In genomic region chr5:57764479-57765089, GRCh38 we compare ENCODE assay signal across 18 cellular contexts.
A peak's percentile ranks its signal among the peaks of the same experiment; 100 is the strongest.
DNase-seq lines count a peak whose midpoint lies in the region; ATAC-seq, FAIRE-seq and TF ChIP-seq lines count a peak whose summit lies in the region.
"Had no signal": no experiment of that assay in that cellular context is flagged by ENCODE, and none has a peak within 500 bp of the region (broad histone marks: within the 10 kb centered on the region; RNA-seq: fewer than 3 reads in every experiment).

No MANE protein-coding gene starts in this region.

- H3K27ac Mint-ChIP-seq in activated CD4-positive, alpha-beta T cell treated with anti-CD3 and anti-CD28 coated beads, Interleukin-2, amount 10 ng/mL, durations not matched to agents 24 days and 14 days = no peak overlapping the region
- H3K27ac Mint-ChIP-seq: CD8-positive, alpha-beta memory T cell had no signal

- no peak overlapping the region for H2AFZ ChIP-seq in K562 (ENCODE audit: low read depth, low read length)

- H3K36me3 ChIP-seq in K562 (ENCODE audit: control insufficient read depth, insufficient read depth, low read length) = no peaks in the 10 kb centered on the region
- H3K36me3 ChIP-seq: BE2C, HAP-1 had no signal

- no peak overlapping the region for H3K9ac ChIP-seq in K562 (ENCODE audit: insufficient read depth in 1 of 2, low read depth in 2 of 2, low read length in 2 of 2)

- ATAC-seq in K562 = no peak
- no peak for ATAC-seq in GM18858 (IDR thresholded peaks at IDR 0.05; ENCODE audit: unreplicated experiment)
- ATAC-seq: GM12878 had no signal

- no peaks in the 10 kb centered on the region; a peak in 1 of 5 replicates for H3K4me1 ChIP-seq in K562 (replicated peaks in 1 of 2; ENCODE audit: control insufficient read depth in 2 of 2, insufficient read depth in 2 of 2, low read length in 2 of 2)
- H3K4me1 ChIP-seq: BE2C, HAP-1 had no signal

- peak; percentile 22; the same call in 1 of the 2 replicates for TF ChIP-seq EP300 in K562 (IDR thresholded peaks at IDR 0.05; ENCODE audit: low read length)

- H3K4me3 Mint-ChIP-seq in activated CD4-positive, alpha-beta T cell treated with anti-CD3 and anti-CD28 coated beads, Interleukin-2, amount 10 ng/mL, durations not matched to agents 24 days and 14 days = no peak overlapping the region
- H3K4me3 Mint-ChIP-seq: CD4-positive, CD25-positive, alpha-beta regulatory T cell; CD8-positive, alpha-beta memory T cell had no signal

- intact Hi-C loops in activated CD4-positive, alpha-beta T cell treated with anti-CD3 and anti-CD28 coated beads, Interleukin-2, amount 10 ng/mL, durations not matched to agents 24 days and 14 days (cut with micrococcal nuclease) = no loop called here
- intact Hi-C loops in K562 (cut with micrococcal nuclease) = no loop called here

- H3K27me3 ChIP-seq in K562 (ENCODE audit: control insufficient read depth in 2 of 2, insufficient read depth in 2 of 2, low read length in 2 of 2) = no peaks in the 10 kb centered on the region
- H3K27me3 ChIP-seq: BE2C had no signal

- no peaks in the 10 kb centered on the region for H3K9me3 ChIP-seq in K562 (replicated peaks; ENCODE audit: control insufficient read depth, insufficient read depth, low read depth, low read length)
- H3K9me3 ChIP-seq: BE2C, HAP-1 had no signal

- H4K20me1 ChIP-seq in K562 (replicated peaks; ENCODE audit: control insufficient read depth, insufficient read depth, low read length) = no peaks in the 10 kb centered on the region

- no peak for TF ChIP-seq POLR2A in K562 (conservative IDR thresholded peaks at IDR 0.05)

- DNase-seq in activated CD4-positive, alpha-beta T cell treated with anti-CD3 and anti-CD28 coated beads, Interleukin-2, amount 10 ng/mL, durations not matched to agents 24 days and 14 days = peak; percentile 14
- DNase-seq in activated CD4-positive, alpha-beta T cell treated with anti-CD3 and anti-CD28 coated beads, Interleukin-2, amount 50 U/mL, for 4 hours = no peak
- DNase-seq in OCI-M1 (lab: John Stamatoyannopoulos, UW) = peak; percentile 12
- DNase-seq in K562 (ENCODE audit: extremely low read depth in 1 of 4, low spot score in 3 of 4) = peak in 1 of 4 experiments; percentile 21
- DNase-seq in Ammon's horn (ENCODE audit: low spot score) = no peak
- DNase-seq: BE2C; C1 segment of cervical spinal cord; CD4-positive, CD25-positive, alpha-beta regulatory T cell; CD8-positive, alpha-beta memory T cell; COR-L47; DMS 273 treated with DMSO at 0.1 percent for 48 hours; DMS53; DND-41; EL had no signal

- no peaks in the 10 kb centered on the region for H3K79me2 ChIP-seq in K562 (ENCODE audit: control insufficient read depth, insufficient read depth, low read length)

- peaks cover 4% of the 10 kb centered on the region for H3K27me3 Mint-ChIP-seq in activated CD4-positive, alpha-beta T cell treated with anti-CD3 and anti-CD28 coated beads, Interleukin-2, amount 10 ng/mL, durations not matched to agents 24 days and 14 days

- CTCF ChIA-PET in K562 (lab: Yijun Ruan, JAX; ENCODE audit: low intra/inter-chr PET ratio) = no interaction called here

- no peaks in the 10 kb centered on the region for H3K4me1 Mint-ChIP-seq in activated CD4-positive, alpha-beta T cell treated with anti-CD3 and anti-CD28 coated beads, Interleukin-2, amount 10 ng/mL, durations not matched to agents 24 days and 14 days
- H3K4me1 Mint-ChIP-seq: CD4-positive, CD25-positive, alpha-beta regulatory T cell; CD8-positive, alpha-beta memory T cell had no signal

- WGBS in K562 (ENCODE audit: insufficient coverage, low coverage, missing lambda C conversion rate) = 5% methylated on average over 3 of the region's 4 CpGs

- no peak overlapping the region for H3K4me2 ChIP-seq in K562 (ENCODE audit: insufficient read depth, low read length)

- H3K36me3 Mint-ChIP-seq in activated CD4-positive, alpha-beta T cell treated with anti-CD3 and anti-CD28 coated beads, Interleukin-2, amount 10 ng/mL, durations not matched to agents 24 days and 14 days (ENCODE audit: low read depth) = no peaks in the 10 kb centered on the region
- H3K36me3 Mint-ChIP-seq: CD4-positive, CD25-positive, alpha-beta regulatory T cell; CD8-positive, alpha-beta memory T cell had no signal

- in situ Hi-C loops in K562 (cut with MboI) = no loop called here

- POLR2A ChIA-PET in K562 (lab: Yijun Ruan, JAX) = no interaction called here

- FAIRE-seq in K562 (lab: Jason Lieb, UNC) = no peak
- FAIRE-seq: GM12878, GM19239 had no signal

- H3K9me3 Mint-ChIP-seq in activated CD4-positive, alpha-beta T cell treated with anti-CD3 and anti-CD28 coated beads, Interleukin-2, amount 10 ng/mL, durations not matched to agents 24 days and 14 days = no peaks in the 10 kb centered on the region
- H3K9me3 Mint-ChIP-seq: CD4-positive, CD25-positive, alpha-beta regulatory T cell; CD8-positive, alpha-beta memory T cell had no signal

- TF ChIP-seq RAD21 in K562 (CRISPR knock-in tag; conservative IDR thresholded peaks at IDR 0.05 in 1 of 2, IDR thresholded peaks at IDR 0.05 in 1 of 2) = no peak

- no peaks in the 10 kb centered on the region for H3K9me1 ChIP-seq in K562 (ENCODE audit: control insufficient read depth, insufficient read depth, low read length)

- TF ChIP-seq CTCF in K562 (IDR thresholded peaks at IDR 0.05 in 2 of 3, conservative IDR thresholded peaks at IDR 0.05 in 1 of 3; ENCODE audit: insufficient read depth in 2 of 3, low read depth in 1 of 3, low read length in 3 of 3) = no peak

- H3K27ac ChIP-seq in K562 (ENCODE audit: extremely low read depth, low read depth, low read length) = no peak overlapping the region

- BruUV-seq in K562 (replicated peaks; lab: Mats Ljungman, UMichigan) = no TSS peak

- no peak overlapping the region for H3K4me3 ChIP-seq in K562
- H3K4me3 ChIP-seq: GM12878, HAP-1 had no signal

TF ChIP-seq in K562, 482 proteins besides CTCF, POLR2A, EP300 and RAD21 (continues in another document):
- no peak for TF ChIP-seq NFRKB (IDR thresholded peaks at IDR 0.05; ENCODE audit: low read depth)

Comparison
In these comparisons a context has a peak if more than half of its experiments do, and no peak if none do; other contexts are left out.
1. DNase-seq: peak in activated CD4-positive, alpha-beta T cell treated with anti-CD3 and anti-CD28 coated beads, Interleukin-2, amount 10 ng/mL, durations not matched to agents 24 days and 14 days (single experiment) and OCI-M1 (single experiment); none in activated CD4-positive, alpha-beta T cell treated with anti-CD3 and anti-CD28 coated beads, Interleukin-2, amount 50 U/mL, for 4 hours (0 of 2) and Ammon's horn (single experiment).